In genomic region chr22:38873469-38874411, GRCh38 we compare ENCODE assay signal across 8 cellular contexts. TPM values are rescaled to one million over a fixed set of nuclear protein-coding genes. Genes with fewer than 3 reads are reported as not detected.
A peak's percentile ranks its signal among the peaks of the same experiment; 100 is the strongest.
DNase-seq lines count a peak whose midpoint lies in the region; ATAC-seq and TF ChIP-seq lines count a peak whose summit lies in the region.

No MANE protein-coding gene starts in this region.

- POLR2A ChIA-PET in OCI-LY7 (lab: Charles Lee): no interaction called here

- H2AFZ ChIP-seq in OCI-LY7 (ENCODE audit: low read length): peak overlapping the region; percentile 99; the same call in 1 of the 2 replicates

- intact Hi-C loops in OCI-LY7 (cut with micrococcal nuclease; ENCODE audit: unreplicated experiment): loop anchor here (5.0 kb wide), 1 partner anchor 444 kb away; the partner anchor contains the start of gene RPL3

- peaks cover 9% of the 10 kb centered on the region for H4K20me1 ChIP-seq in OCI-LY7 (ENCODE audit: insufficient read depth, low read length)

- TF ChIP-seq POLR2A in GM19193 (IDR thresholded peaks at IDR 0.05; ENCODE audit: extremely low read depth, insufficient read depth, insufficient read length): peak; percentile 26

- H3K79me2 ChIP-seq in OCI-LY7 (ENCODE audit: insufficient read depth, low read depth, low read length): peaks cover 22% of the 10 kb centered on the region

- no peak for TF ChIP-seq CTCF in OCI-LY7 (conservative IDR thresholded peaks at IDR 0.05; ENCODE audit: low read length)

- no peaks in the 10 kb centered on the region for H3K9me3 ChIP-seq in OCI-LY7 (ENCODE audit: low read length)

- peaks cover 36% of the 10 kb centered on the region for H3K4me1 ChIP-seq in OCI-LY7 (ENCODE audit: insufficient read depth, low read length, poor library complexity, severe bottlenecking)

- H3K27me3 ChIP-seq in layer of hippocampus (ENCODE audit: control insufficient read depth, insufficient read depth, low read length): no peaks in the 10 kb centered on the region

- peak overlapping the region; percentile 99 for H3K4me2 ChIP-seq in OCI-LY7 (ENCODE audit: low read length)

- ATAC-seq in HG02610 (IDR thresholded peaks at IDR 0.05; ENCODE audit: unreplicated experiment) (no peak), GM21367 (IDR thresholded peaks at IDR 0.05; ENCODE audit: unreplicated experiment) (no peak)

- CTCF ChIA-PET in OCI-LY7 (lab: Charles Lee; ENCODE audit: unreplicated experiment): no interaction called here

- H3K27ac ChIP-seq in OCI-LY7 (ENCODE audit: low read depth, low read length, poor library complexity, severe bottlenecking) (no peak overlapping the region), layer of hippocampus (ENCODE audit: low read depth, low read length) (peak overlapping the region; percentile 96)

- H3K4me3 ChIP-seq in OCI-LY7 (ENCODE audit: low read depth, low read length, poor library complexity, severe bottlenecking): no peak overlapping the region

- no TSS peak for BruUV-seq in OCI-LY7 (replicated peaks; lab: Mats Ljungman, UMichigan)

- DNase-seq in OCI-LY7 (ENCODE audit: low spot score) (no peak), NCI-H446 (lab: John Stamatoyannopoulos, UW) (no peak)
- DNase-seq in activated naive CD4-positive, alpha-beta T cell treated with anti-CD3 and anti-CD28 coated beads, Interleukin-2, amount 50 U/mL, for 16 hours: peak; percentile 83
- DNase-seq in stimulated activated CD8-positive, alpha-beta memory T cell treated with anti-CD3 and anti-CD28 coated beads, Interleukin-4, amount 100 ng/mL, for 4 hours (ENCODE audit: low read depth in 2 of 2, low spot score in 1 of 2): peak; percentile 50 to 65

- H3K36me3 ChIP-seq in OCI-LY7 (ENCODE audit: insufficient read depth, low read length): peaks cover 15% of the 10 kb centered on the region

- no peaks in the 10 kb centered on the region for H3K9me2 ChIP-seq in OCI-LY7 (ENCODE audit: insufficient read depth, low read length)

RNA-seq across cellular contexts. Expression of gene CBX6, which starts 1.7 kb away (rescaled TPM):
- total RNA-seq in OCI-LY7 (2014; rRNA removed; shearing (Covaris generic)): 41.9 and 45.2 TPM in 2 replicates
- 62.2 and 67.2 TPM in 2 replicates for total RNA-seq in OCI-LY7 (2022)

RNA-seq across cellular contexts. Expression of gene NPTXR, which starts 29.9 kb away (rescaled TPM):
- total RNA-seq in OCI-LY7 (2014; rRNA removed; shearing (Covaris generic)): not detected in 2 replicates
- 0.08 and 0.11 TPM in 2 replicates for total RNA-seq in OCI-LY7 (2022)

Comparison
In these comparisons a context has a peak if more than half of its experiments do, and no peak if none do; other contexts are left out.
1. DNase-seq: peak in activated naive CD4-positive, alpha-beta T cell treated with anti-CD3 and anti-CD28 coated beads, Interleukin-2, amount 50 U/mL, for 16 hours (single experiment) and stimulated activated CD8-positive, alpha-beta memory T cell treated with anti-CD3 and anti-CD28 coated beads, Interleukin-4, amount 100 ng/mL, for 4 hours (2 of 2); none in OCI-LY7 (single experiment) and NCI-H446 (0 of 2).